In genomic region chr1:146020058-146020738, GRCh38 we compare ENCODE assay signal across 2 cellular contexts.
A peak's percentile ranks its signal among the peaks of the same experiment; 100 is the strongest.
TF ChIP-seq lines count a peak whose summit lies in the region.

No MANE protein-coding gene starts in this region.

TF ChIP-seq in A549, 52 proteins besides CTCF, POLR2A, EP300 and RAD21:
- TF ChIP-seq TFCP2L1 (CRISPR knock-in tag; IDR thresholded peaks at IDR 0.05): no peak
- peak; percentile 60 to 66; a peak in 3 of 4 replicates for TF ChIP-seq CEBPB (IDR thresholded peaks at IDR 0.05)

TF ChIP-seq in K562, 482 proteins besides CTCF, POLR2A, EP300 and RAD21:
- TF ChIP-seq ZBTB1 (CRISPR knock-in tag; IDR thresholded peaks at IDR 0.05; ENCODE audit: borderline replicate concordance, low read depth) (no peak), BCOR (IDR thresholded peaks at IDR 0.05) (no peak), HLTF (IDR thresholded peaks at IDR 0.05) (no peak), ZSCAN32 (CRISPR knock-in tag; IDR thresholded peaks at IDR 0.05) (no peak), CEBPG (CRISPR knock-in tag; IDR thresholded peaks at IDR 0.05) (no peak), CEBPG (tag; conservative IDR thresholded peaks at IDR 0.05 in 1 of 2, IDR thresholded peaks at IDR 0.05 in 1 of 2) (peak; percentile 19 to 62; a peak in 2 of 4 replicates), SRSF1 (IDR thresholded peaks at IDR 0.05; ENCODE audit: low read depth, low read length) (no peak), CEBPB (tag; IDR thresholded peaks at IDR 0.05) (peak; percentile 92), SMARCC2 (IDR thresholded peaks at IDR 0.05; ENCODE audit: low read depth) (no peak), CREB5 (CRISPR knock-in tag; IDR thresholded peaks at IDR 0.05) (no peak)
